In the genomic region with DNA sequence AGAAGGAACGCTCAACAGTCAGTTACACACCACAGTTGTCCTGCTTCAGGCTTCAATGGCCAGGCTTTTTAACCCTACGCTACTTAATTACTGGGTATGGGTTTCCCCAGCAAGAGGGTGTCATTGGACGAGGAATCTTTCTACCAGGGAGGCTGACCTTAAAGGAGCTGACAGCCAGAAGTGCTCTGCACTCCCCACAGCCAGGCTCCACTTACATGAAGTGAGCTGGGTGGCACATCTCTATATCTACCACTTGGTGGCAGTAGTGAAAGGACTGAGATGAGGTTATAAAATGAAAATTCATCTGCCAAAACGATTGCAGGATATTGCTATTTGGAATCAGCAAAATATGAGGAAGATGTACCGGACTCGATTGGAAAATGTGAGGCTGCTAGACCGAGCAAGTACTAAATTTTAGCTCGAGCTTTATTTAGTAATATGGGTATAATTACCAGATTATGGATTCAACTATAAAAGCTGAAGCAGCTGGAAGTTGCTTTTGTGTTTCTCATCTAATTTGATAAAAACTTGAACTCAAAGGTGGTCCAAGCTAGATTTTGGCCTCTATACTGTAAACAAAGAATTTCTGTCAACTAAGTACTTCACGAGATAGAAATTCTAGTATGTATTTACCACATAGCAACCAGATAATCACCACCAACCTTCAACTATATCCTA, we compare ENCODE assay signal across 8 cellular contexts. TPM values are rescaled to one million over a fixed set of nuclear protein-coding genes. Genes with fewer than 3 reads are reported as not detected.
DNase-seq lines count a peak whose midpoint lies in the region; ATAC-seq and TF ChIP-seq lines count a peak whose summit lies in the region.

No MANE protein-coding gene starts in this region.

- peaks cover 7% of the 10 kb centered on the region for H3K27me3 Mint-ChIP-seq in activated naive CD8-positive, alpha-beta T cell treated with anti-CD3 and anti-CD28 coated beads, Interleukin-2, amount 10 ng/mL, durations not matched to agents 7 days and 5 days

- H3K4me3 ChIP-seq in heart right ventricle: no peak overlapping the region

- peaks cover 0 to 8% (median 0%) of the 10 kb centered on the region in 11 donors for H3K9me3 ChIP-seq in heart right ventricle

- POLR2A ChIA-PET in activated naive CD8-positive, alpha-beta T cell treated with anti-CD3 and anti-CD28 coated beads, Interleukin-2, amount 10 ng/mL, durations not matched to agents 7 days and 5 days (lab: Charles Lee): interaction anchor here (0.9 kb wide), 1 partner anchor 147 kb away, joined by 3 read pairs; no protein-coding TSS in a partner anchor

- intact Hi-C loops in heart right ventricle (cut with DNase I): loop anchor here in 8 of 10 donors (1.0 to 5.0 kb wide), 5 partner anchors 146 to 764 kb away; no protein-coding TSS in a partner anchor

- H3K36me3 Mint-ChIP-seq in activated naive CD8-positive, alpha-beta T cell treated with anti-CD3 and anti-CD28 coated beads, Interleukin-2, amount 10 ng/mL, durations not matched to agents 7 days and 5 days: no peaks in the 10 kb centered on the region

- TF ChIP-seq CTCF in heart right ventricle (IDR thresholded peaks at IDR 0.05): peak; percentile 52 to 83 (median 74)

- peak; percentile 88 for ATAC-seq in GM19372 (IDR thresholded peaks at IDR 0.05; ENCODE audit: low read depth, unreplicated experiment)
- peak; percentile 96 for ATAC-seq in HG03342 (IDR thresholded peaks at IDR 0.05; ENCODE audit: unreplicated experiment)
- ATAC-seq in activated naive CD8-positive, alpha-beta T cell treated with anti-CD3 and anti-CD28 coated beads, Interleukin-2, amount 10 ng/mL, durations not matched to agents 7 days and 5 days (ENCODE audit: low read depth): peak; percentile 67
- peak; percentile 67 to 97 (median 78) for ATAC-seq in heart right ventricle

- H3K27ac ChIP-seq in heart right ventricle: no peak overlapping the region

- DNase-seq in DMS53 treated with DMSO at 0.1 percent for 48 hours (lab: John Stamatoyannopoulos, UW; ENCODE audit: unreplicated experiment) (peak; percentile 80), NCI-H748 (lab: John Stamatoyannopoulos, UW; ENCODE audit: unreplicated experiment) (peak; percentile 60), heart right ventricle (peak in 1 of 2 donors; percentile 28), renal cortical epithelial cell (ENCODE audit: low read depth) (peak; percentile 58), GOT3 (lab: John Stamatoyannopoulos, UW) (no peak)
- DNase-seq in activated naive CD8-positive, alpha-beta T cell treated with anti-CD3 and anti-CD28 coated beads, Interleukin-2, amount 10 ng/mL, durations not matched to agents 7 days and 5 days: no peak

- H3K4me3 Mint-ChIP-seq in activated naive CD8-positive, alpha-beta T cell treated with anti-CD3 and anti-CD28 coated beads, Interleukin-2, amount 10 ng/mL, durations not matched to agents 7 days and 5 days: no peak overlapping the region

- 18 to 25% methylated on average over 9 of the region's 9 CpGs for WGBS in heart right ventricle, 2 donors

- no peak overlapping the region for H3K27ac Mint-ChIP-seq in activated naive CD8-positive, alpha-beta T cell treated with anti-CD3 and anti-CD28 coated beads, Interleukin-2, amount 10 ng/mL, durations not matched to agents 7 days and 5 days

- no peaks in the 10 kb centered on the region for H3K9me3 Mint-ChIP-seq in activated naive CD8-positive, alpha-beta T cell treated with anti-CD3 and anti-CD28 coated beads, Interleukin-2, amount 10 ng/mL, durations not matched to agents 7 days and 5 days

- no peaks in the 10 kb centered on the region for H3K27me3 ChIP-seq in heart right ventricle

- H3K4me1 ChIP-seq in heart right ventricle: peaks cover 0 to 5% (median 0%) of the 10 kb centered on the region in 9 donors

- H3K36me3 ChIP-seq in heart right ventricle: no peaks in the 10 kb centered on the region

- no peaks in the 10 kb centered on the region for H3K4me1 Mint-ChIP-seq in activated naive CD8-positive, alpha-beta T cell treated with anti-CD3 and anti-CD28 coated beads, Interleukin-2, amount 10 ng/mL, durations not matched to agents 7 days and 5 days

RNA-seq across cellular contexts. Expression of a gene that starts 54.0 kb away (rescaled TPM):
- 1 to 10 TPM; 1.5 to 2.1 TPM for total RNA-seq in activated naive CD8-positive, alpha-beta T cell treated with anti-CD3 and anti-CD28 coated beads, Interleukin-2, amount 10 ng/mL, durations not matched to agents 7 days and 5 days
- 1 to 10 TPM in 6 of 10 donors, under 1 TPM in 4; 0.40 to 1.8 (median 1.2) TPM for total RNA-seq in heart right ventricle
- 1 to 10 TPM in 1 of 2 donors, under 1 TPM in 1; 0.25 to 2.5 TPM for polyA plus RNA-seq in heart right ventricle
- 0.52 and 3.8 TPM in 2 replicates for total RNA-seq in renal cortical epithelial cell

RNA-seq across cellular contexts. Expression of a gene that starts 55.5 kb away (rescaled TPM):
- total RNA-seq in activated naive CD8-positive, alpha-beta T cell treated with anti-CD3 and anti-CD28 coated beads, Interleukin-2, amount 10 ng/mL, durations not matched to agents 7 days and 5 days: not detected
- total RNA-seq in heart right ventricle (1 to 10 TPM in 1 of 10 donors, under 1 TPM in 9; 0.17 to 1.3 (median 0.54) TPM), renal cortical epithelial cell (not detected in 2 replicates)
- polyA plus RNA-seq in heart right ventricle: under 1 TPM; 0.09 to 0.95 TPM

Comparison
In these comparisons a context has a peak if more than half of its experiments do, and no peak if none do; other contexts are left out.
1. DNase-seq: peak in DMS53 treated with DMSO at 0.1 percent for 48 hours (single experiment), NCI-H748 (single experiment) and renal cortical epithelial cell (single experiment); none in activated naive CD8-positive, alpha-beta T cell treated with anti-CD3 and anti-CD28 coated beads, Interleukin-2, amount 10 ng/mL, durations not matched to agents 7 days and 5 days (single experiment) and GOT3 (single experiment).
2. Peak in every context shown above with its lines, with median percentiles within 50 percentile points of each other: ATAC-seq.